Comparison of ENCODE assay signal across 1 cellular context in genomic region chr12:53746592-53747491, GRCh38.
TF ChIP-seq lines count a peak whose summit lies in the region.

No MANE protein-coding gene starts in this region.

TF ChIP-seq in IMR-90, 13 proteins besides CTCF, POLR2A, EP300 and RAD21 (continued from another document):
- TF ChIP-seq, protein P1, sequence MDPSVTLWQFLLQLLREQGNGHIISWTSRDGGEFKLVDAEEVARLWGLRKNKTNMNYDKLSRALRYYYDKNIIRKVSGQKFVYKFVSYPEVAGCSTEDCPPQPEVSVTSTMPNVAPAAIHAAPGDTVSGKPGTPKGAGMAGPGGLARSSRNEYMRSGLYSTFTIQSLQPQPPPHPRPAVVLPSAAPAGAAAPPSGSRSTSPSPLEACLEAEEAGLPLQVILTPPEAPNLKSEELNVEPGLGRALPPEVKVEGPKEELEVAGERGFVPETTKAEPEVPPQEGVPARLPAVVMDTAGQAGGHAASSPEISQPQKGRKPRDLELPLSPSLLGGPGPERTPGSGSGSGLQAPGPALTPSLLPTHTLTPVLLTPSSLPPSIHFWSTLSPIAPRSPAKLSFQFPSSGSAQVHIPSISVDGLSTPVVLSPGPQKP (IDR thresholded peaks at IDR 0.05; ENCODE audit: borderline replicate concordance, low read depth, low read length), result no peak
TF ChIP-seq in IMR-90: peak in this region for 5.
